In the genomic region with DNA sequence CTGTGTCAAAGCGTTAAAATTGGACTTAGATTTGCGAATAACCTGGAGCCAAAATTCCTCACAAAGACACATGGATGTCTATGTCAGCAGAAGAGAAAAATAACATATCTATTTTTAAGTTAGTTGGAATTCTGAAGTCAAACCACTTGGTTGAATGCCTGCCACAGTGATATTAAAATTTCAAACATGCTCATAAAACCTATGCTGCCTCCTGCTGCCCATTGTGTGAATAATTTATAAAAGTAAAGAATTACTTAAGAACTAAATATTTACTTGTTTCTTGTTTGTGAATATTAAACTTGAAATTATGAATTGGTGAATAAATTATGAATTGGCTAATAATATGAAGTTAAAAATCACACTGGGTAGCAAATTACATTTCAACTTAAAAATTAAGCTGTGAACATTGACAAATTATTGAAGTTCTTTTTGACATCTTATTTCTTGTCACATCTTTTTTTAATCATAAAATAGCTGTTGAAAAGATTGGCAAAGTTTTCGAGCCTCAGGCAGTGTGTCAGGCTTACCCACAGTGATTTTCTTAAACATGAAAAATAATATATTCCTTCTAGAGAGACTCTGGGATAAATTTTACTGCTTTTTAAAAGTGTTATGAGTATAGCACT, we compare ENCODE assay signal across 1 cellular context.
TF ChIP-seq lines count a peak whose summit lies in the region.

No MANE protein-coding gene starts in this region.

TF ChIP-seq in SK-N-SH treated with all-trans-retinoic acid at 6 μM for 48 hours, 23 proteins besides CTCF, POLR2A, EP300 and RAD21 (continued from another document):
- TF ChIP-seq, protein P1, sequence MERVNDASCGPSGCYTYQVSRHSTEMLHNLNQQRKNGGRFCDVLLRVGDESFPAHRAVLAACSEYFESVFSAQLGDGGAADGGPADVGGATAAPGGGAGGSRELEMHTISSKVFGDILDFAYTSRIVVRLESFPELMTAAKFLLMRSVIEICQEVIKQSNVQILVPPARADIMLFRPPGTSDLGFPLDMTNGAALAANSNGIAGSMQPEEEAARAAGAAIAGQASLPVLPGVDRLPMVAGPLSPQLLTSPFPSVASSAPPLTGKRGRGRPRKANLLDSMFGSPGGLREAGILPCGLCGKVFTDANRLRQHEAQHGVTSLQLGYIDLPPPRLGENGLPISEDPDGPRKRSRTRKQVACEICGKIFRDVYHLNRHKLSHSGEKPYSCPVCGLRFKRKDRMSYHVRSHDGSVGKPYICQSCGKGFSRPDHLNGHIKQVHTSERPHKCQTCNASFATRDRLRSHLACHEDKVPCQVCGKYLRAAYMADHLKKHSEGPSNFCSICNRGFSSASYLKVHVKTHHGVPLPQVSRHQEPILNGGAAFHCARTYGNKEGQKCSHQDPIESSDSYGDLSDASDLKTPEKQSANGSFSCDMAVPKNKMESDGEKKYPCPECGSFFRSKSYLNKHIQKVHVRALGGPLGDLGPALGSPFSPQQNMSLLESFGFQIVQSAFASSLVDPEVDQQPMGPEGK (CRISPR knock-in tag; IDR thresholded peaks at IDR 0.05; ENCODE audit: borderline replicate concordance): no peak
- no peak for TF ChIP-seq TOX (CRISPR knock-in tag; IDR thresholded peaks at IDR 0.05; ENCODE audit: borderline replicate concordance)
